1 cellular context compared by ENCODE assay signal in genomic region chr20:46618316-46619110, GRCh38.
TF ChIP-seq lines count a peak whose summit lies in the region.

No MANE protein-coding gene starts in this region.

TF ChIP-seq in HepG2, 621 proteins besides CTCF, POLR2A, EP300 and RAD21 (continued from another document):
- TF ChIP-seq FOXO1 (CRISPR knock-in tag; IDR thresholded peaks at IDR 0.05) = 0 out of 2 replicates have a peak, but pooled peaks have one; percentile 7
- no peak for TF ChIP-seq CREB3 (CRISPR knock-in tag; IDR thresholded peaks at IDR 0.05)
- no peak for TF ChIP-seq ATF7-NPFF (CRISPR knock-in tag; IDR thresholded peaks at IDR 0.05; ENCODE audit: low read depth)
- peak; percentile 95; the same call in 1 of the 2 replicates for TF ChIP-seq ZNF564 (CRISPR knock-in tag; IDR thresholded peaks at IDR 0.05)
- TF ChIP-seq RXRB (CRISPR knock-in tag; IDR thresholded peaks at IDR 0.05; ENCODE audit: borderline replicate concordance) = no peak
